ENCODE assay signal across 1 cellular context in genomic region chr20:38926142-38926933, GRCh38.
TF ChIP-seq lines count a peak whose summit lies in the region.

A gene with protein sequence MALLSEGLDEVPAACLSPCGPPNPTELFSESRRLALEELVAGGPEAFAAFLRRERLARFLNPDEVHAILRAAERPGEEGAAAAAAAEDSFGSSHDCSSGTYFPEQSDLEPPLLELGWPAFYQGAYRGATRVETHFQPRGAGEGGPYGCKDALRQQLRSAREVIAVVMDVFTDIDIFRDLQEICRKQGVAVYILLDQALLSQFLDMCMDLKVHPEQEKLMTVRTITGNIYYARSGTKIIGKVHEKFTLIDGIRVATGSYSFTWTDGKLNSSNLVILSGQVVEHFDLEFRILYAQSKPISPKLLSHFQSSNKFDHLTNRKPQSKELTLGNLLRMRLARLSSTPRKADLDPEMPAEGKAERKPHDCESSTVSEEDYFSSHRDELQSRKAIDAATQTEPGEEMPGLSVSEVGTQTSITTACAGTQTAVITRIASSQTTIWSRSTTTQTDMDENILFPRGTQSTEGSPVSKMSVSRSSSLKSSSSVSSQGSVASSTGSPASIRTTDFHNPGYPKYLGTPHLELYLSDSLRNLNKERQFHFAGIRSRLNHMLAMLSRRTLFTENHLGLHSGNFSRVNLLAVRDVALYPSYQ (plus strand): TSS chr20:38926417. CDS start chr20:38926443, 26 bp downstream.

TF ChIP-seq in HepG2, 621 proteins besides CTCF, POLR2A, EP300 and RAD21 (continued from another document and continues in another):
- peak; percentile 54; the same call in 1 of the 2 replicates for TF ChIP-seq TFE3 (CRISPR knock-in tag; IDR thresholded peaks at IDR 0.05)
- TF ChIP-seq ZNF605 (CRISPR knock-in tag; IDR thresholded peaks at IDR 0.05): peak; percentile 96
- TF ChIP-seq ZFP41 (CRISPR knock-in tag; IDR thresholded peaks at IDR 0.05; ENCODE audit: borderline replicate concordance): peak; percentile 71
- peak; percentile 50 for TF ChIP-seq PHF5A (CRISPR knock-in tag; IDR thresholded peaks at IDR 0.05; ENCODE audit: low read depth, unreplicated experiment)
- peak; percentile 84; the same call in 1 of the 2 replicates for TF ChIP-seq ZNF232 (CRISPR knock-in tag; IDR thresholded peaks at IDR 0.05; ENCODE audit: borderline replicate concordance)
- TF ChIP-seq ZNF678 (CRISPR knock-in tag; IDR thresholded peaks at IDR 0.05): no peak; the same call in 1 of the 2 replicates
- peak; percentile 78 for TF ChIP-seq ZNF879 (CRISPR knock-in tag; IDR thresholded peaks at IDR 0.05)
- 0 out of 2 replicates have a peak, but pooled peaks have one; percentile 85 for TF ChIP-seq KLF6 (CRISPR knock-in tag; IDR thresholded peaks at IDR 0.05)
- 0 out of 2 replicates have a peak, but pooled peaks have one; percentile 28 for TF ChIP-seq XBP1 (CRISPR knock-in tag; IDR thresholded peaks at IDR 0.05)
- TF ChIP-seq ZNF12 (CRISPR knock-in tag; IDR thresholded peaks at IDR 0.05): no peak
- peak; percentile 88; the same call in 1 of the 2 replicates for TF ChIP-seq GATA4 (IDR thresholded peaks at IDR 0.05; ENCODE audit: borderline replicate concordance, low read depth)
- TF ChIP-seq ARNT2 (CRISPR knock-in tag; IDR thresholded peaks at IDR 0.05; ENCODE audit: low read depth): peak; percentile 99
- TF ChIP-seq U2AF1 (optimal IDR thresholded peaks at IDR 0.05; ENCODE audit: low read depth, low read length): peak; percentile 35
- peak; percentile 99 for TF ChIP-seq SNAPC2 (CRISPR knock-in tag; IDR thresholded peaks at IDR 0.05)
- TF ChIP-seq ZNF180 (CRISPR knock-in tag; IDR thresholded peaks at IDR 0.05; ENCODE audit: borderline replicate concordance, low read depth): peak; percentile 83; the same call in 1 of the 2 replicates
- TF ChIP-seq ZNF816 (CRISPR knock-in tag; IDR thresholded peaks at IDR 0.05; ENCODE audit: borderline replicate concordance): peak; percentile 94
- peak; percentile 100 for TF ChIP-seq CSRNP1 (CRISPR knock-in tag; IDR thresholded peaks at IDR 0.05)
- TF ChIP-seq DPF2 (CRISPR knock-in tag; IDR thresholded peaks at IDR 0.05; ENCODE audit: borderline replicate concordance, low read depth): no peak
- peak; percentile 96 for TF ChIP-seq HBP1 (CRISPR knock-in tag; IDR thresholded peaks at IDR 0.05; ENCODE audit: low read depth)
- TF ChIP-seq ZNF275 (CRISPR knock-in tag; IDR thresholded peaks at IDR 0.05; ENCODE audit: borderline replicate concordance): peak; percentile 96
- TF ChIP-seq GMEB2 (CRISPR knock-in tag; IDR thresholded peaks at IDR 0.05; ENCODE audit: low read depth): no peak
- TF ChIP-seq ATF7 (IDR thresholded peaks at IDR 0.05): no peak
- peak; percentile 14; the same call in 1 of the 2 replicates for TF ChIP-seq ATF7 (CRISPR knock-in tag; IDR thresholded peaks at IDR 0.05)
- peak; percentile 75 to 91; a peak in 3 of 4 replicates for TF ChIP-seq KLF16 (CRISPR knock-in tag; IDR thresholded peaks at IDR 0.05)
- TF ChIP-seq ZNF256 (CRISPR knock-in tag; conservative IDR thresholded peaks at IDR 0.05): peak; percentile 87; the same call in 1 of the 2 replicates
- peak; percentile 47; the same call in 1 of the 2 replicates for TF ChIP-seq SOX13 (IDR thresholded peaks at IDR 0.05)
- TF ChIP-seq SOX13 (CRISPR knock-in tag; conservative IDR thresholded peaks at IDR 0.05 in 1 of 2, IDR thresholded peaks at IDR 0.05 in 1 of 2): 0 out of 4 replicates have a peak, but pooled peaks of 1 of the 2 experiments have one; percentile 43
- TF ChIP-seq, protein P1, sequence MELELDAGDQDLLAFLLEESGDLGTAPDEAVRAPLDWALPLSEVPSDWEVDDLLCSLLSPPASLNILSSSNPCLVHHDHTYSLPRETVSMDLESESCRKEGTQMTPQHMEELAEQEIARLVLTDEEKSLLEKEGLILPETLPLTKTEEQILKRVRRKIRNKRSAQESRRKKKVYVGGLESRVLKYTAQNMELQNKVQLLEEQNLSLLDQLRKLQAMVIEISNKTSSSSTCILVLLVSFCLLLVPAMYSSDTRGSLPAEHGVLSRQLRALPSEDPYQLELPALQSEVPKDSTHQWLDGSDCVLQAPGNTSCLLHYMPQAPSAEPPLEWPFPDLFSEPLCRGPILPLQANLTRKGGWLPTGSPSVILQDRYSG (CRISPR knock-in tag; IDR thresholded peaks at IDR 0.05): peak; percentile 80; the same call in 1 of the 2 replicates
- peak; percentile 89 for TF ChIP-seq ZSCAN12 (CRISPR knock-in tag; IDR thresholded peaks at IDR 0.05)
- no peak; the same call in none of the 2 replicates for TF ChIP-seq ARHGAP35 (CRISPR knock-in tag; IDR thresholded peaks at IDR 0.05; ENCODE audit: borderline replicate concordance)
- peak; percentile 67 for TF ChIP-seq JUND (CRISPR knock-in tag; IDR thresholded peaks at IDR 0.05)
- TF ChIP-seq, protein P2, sequence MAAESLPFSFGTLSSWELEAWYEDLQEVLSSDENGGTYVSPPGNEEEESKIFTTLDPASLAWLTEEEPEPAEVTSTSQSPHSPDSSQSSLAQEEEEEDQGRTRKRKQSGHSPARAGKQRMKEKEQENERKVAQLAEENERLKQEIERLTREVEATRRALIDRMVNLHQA (CRISPR knock-in tag; IDR thresholded peaks at IDR 0.05): no peak
- TF ChIP-seq GTF3A (CRISPR knock-in tag; conservative IDR thresholded peaks at IDR 0.05): peak; percentile 75; the same call in 1 of the 2 replicates
- TF ChIP-seq MXI1 (IDR thresholded peaks at IDR 0.05; ENCODE audit: borderline replicate concordance, low read depth, low read length): peak; percentile 99
- peak; percentile 59; the same call in 1 of the 2 replicates for TF ChIP-seq BATF2 (CRISPR knock-in tag; IDR thresholded peaks at IDR 0.05)
- 0 out of 2 replicates have a peak, but pooled peaks have one; percentile 40 for TF ChIP-seq TRIM24 (CRISPR knock-in tag; IDR thresholded peaks at IDR 0.05)
- TF ChIP-seq, protein P3, sequence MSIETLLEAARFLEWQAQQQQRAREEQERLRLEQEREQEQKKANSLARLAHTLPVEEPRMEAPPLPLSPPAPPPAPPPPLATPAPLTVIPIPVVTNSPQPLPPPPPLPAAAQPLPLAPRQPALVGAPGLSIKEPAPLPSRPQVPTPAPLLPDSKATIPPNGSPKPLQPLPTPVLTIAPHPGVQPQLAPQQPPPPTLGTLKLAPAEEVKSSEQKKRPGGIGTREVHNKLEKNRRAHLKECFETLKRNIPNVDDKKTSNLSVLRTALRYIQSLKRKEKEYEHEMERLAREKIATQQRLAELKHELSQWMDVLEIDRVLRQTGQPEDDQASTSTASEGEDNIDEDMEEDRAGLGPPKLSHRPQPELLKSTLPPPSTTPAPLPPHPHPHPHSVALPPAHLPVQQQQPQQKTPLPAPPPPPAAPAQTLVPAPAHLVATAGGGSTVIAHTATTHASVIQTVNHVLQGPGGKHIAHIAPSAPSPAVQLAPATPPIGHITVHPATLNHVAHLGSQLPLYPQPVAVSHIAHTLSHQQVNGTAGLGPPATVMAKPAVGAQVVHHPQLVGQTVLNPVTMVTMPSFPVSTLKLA (IDR thresholded peaks at IDR 0.05): peak; percentile 54
- peak; percentile 97 for TF ChIP-seq TFDP2 (CRISPR knock-in tag; IDR thresholded peaks at IDR 0.05)
- 0 out of 2 replicates have a peak, but pooled peaks have one; percentile 20 for TF ChIP-seq ZBTB8A (CRISPR knock-in tag; IDR thresholded peaks at IDR 0.05; ENCODE audit: borderline replicate concordance, low read depth)
- TF ChIP-seq STAT5B (CRISPR knock-in tag; IDR thresholded peaks at IDR 0.05): peak; percentile 90
- peak; percentile 84 for TF ChIP-seq ZNF205 (CRISPR knock-in tag; IDR thresholded peaks at IDR 0.05)
- peak; percentile 71 for TF ChIP-seq SP2 (CRISPR knock-in tag; IDR thresholded peaks at IDR 0.05)
- peak; percentile 86; the same call in 1 of the 2 replicates for TF ChIP-seq ZNF333 (CRISPR knock-in tag; IDR thresholded peaks at IDR 0.05; ENCODE audit: borderline replicate concordance)
- TF ChIP-seq NFIB (CRISPR knock-in tag; IDR thresholded peaks at IDR 0.05; ENCODE audit: borderline replicate concordance): peak; percentile 97; the same call in 1 of the 2 replicates
- TF ChIP-seq, protein P4, sequence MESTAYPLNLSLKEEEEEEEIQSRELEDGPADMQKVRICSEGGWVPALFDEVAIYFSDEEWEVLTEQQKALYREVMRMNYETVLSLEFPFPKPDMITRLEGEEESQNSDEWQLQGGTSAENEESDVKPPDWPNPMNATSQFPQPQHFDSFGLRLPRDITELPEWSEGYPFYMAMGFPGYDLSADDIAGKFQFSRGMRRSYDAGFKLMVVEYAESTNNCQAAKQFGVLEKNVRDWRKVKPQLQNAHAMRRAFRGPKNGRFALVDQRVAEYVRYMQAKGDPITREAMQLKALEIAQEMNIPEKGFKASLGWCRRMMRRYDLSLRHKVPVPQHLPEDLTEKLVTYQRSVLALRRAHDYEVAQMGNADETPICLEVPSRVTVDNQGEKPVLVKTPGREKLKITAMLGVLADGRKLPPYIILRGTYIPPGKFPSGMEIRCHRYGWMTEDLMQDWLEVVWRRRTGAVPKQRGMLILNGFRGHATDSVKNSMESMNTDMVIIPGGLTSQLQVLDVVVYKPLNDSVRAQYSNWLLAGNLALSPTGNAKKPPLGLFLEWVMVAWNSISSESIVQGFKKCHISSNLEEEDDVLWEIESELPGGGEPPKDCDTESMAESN (CRISPR knock-in tag; conservative IDR thresholded peaks at IDR 0.05): peak; percentile 87
- no peak for TF ChIP-seq NPAS2 (CRISPR knock-in tag; IDR thresholded peaks at IDR 0.05; ENCODE audit: borderline replicate concordance)
- TF ChIP-seq MATR3 (CRISPR knock-in tag; IDR thresholded peaks at IDR 0.05): peak; percentile 89; the same call in 1 of the 2 replicates
- TF ChIP-seq ATM (IDR thresholded peaks at IDR 0.05; ENCODE audit: borderline replicate concordance): no peak
- 0 out of 2 replicates have a peak, but pooled peaks have one; percentile 49 for TF ChIP-seq ZC3H4 (CRISPR knock-in tag; IDR thresholded peaks at IDR 0.05; ENCODE audit: borderline replicate concordance)
